Comparison of ENCODE assay signal across 18 cellular contexts in the genomic region with DNA sequence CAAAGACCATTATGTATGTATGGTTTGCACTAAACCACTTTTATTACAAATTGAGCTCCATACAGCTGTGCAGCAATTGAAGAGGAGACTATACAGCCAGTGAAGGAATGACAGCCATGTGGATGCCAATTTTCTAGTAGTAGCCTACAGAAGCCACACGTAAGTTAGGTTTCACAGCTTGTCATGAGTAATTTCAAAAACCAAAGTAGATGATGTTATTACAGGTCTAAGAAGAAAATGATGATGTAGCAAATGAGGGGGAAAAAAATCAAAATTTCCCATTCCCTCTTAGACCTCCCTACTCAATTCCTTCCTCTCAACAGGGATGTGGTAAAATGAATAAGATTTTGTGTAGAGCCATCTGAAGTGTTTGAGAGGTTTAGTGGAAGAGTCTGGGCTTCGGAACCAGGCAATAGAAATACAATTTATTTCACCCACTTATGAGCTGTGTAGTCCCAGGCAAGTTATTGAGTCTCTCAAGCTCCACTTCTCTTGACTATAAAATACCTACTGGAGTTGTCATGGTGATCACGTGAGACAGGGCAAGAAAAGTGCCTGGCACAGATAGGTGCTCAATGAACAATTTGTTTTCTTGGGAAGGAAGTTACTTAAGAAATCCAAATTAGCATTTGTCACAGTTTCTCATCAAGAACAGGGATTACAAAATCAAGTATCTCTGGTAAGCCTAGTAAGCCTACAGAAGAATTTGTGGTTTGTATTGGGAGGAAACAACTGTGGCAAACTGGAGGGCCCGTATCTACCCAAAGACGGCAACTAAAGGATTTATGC. TPM values are rescaled to one million over a fixed set of nuclear protein-coding genes. Genes with fewer than 3 reads are reported as not detected.
DNase-seq lines count a peak whose midpoint lies in the region; ATAC-seq and TF ChIP-seq lines count a peak whose summit lies in the region.
"Had no signal": no experiment of that assay in that cellular context is flagged by ENCODE, and none has a peak within 500 bp of the region (broad histone marks: within the 10 kb centered on the region; RNA-seq: fewer than 3 reads in every experiment).

No MANE protein-coding gene starts in this region.

- H3K27me3 ChIP-seq in upper lobe of left lung = no peaks in the 10 kb centered on the region
- no peaks in the 10 kb centered on the region for H3K27me3 ChIP-seq in Karpas-422 (ENCODE audit: low read length)

- H3K9ac ChIP-seq in Karpas-422 (ENCODE audit: low read length) = no peak overlapping the region
- H3K9ac ChIP-seq: GM23248 had no signal

- no peaks in the 10 kb centered on the region for H3K36me3 ChIP-seq in upper lobe of left lung
- no peaks in the 10 kb centered on the region for H3K36me3 ChIP-seq in Karpas-422 (ENCODE audit: insufficient read depth, low read length)

- no peaks in the 10 kb centered on the region for H3K27me3 Mint-ChIP-seq in activated naive CD8-positive, alpha-beta T cell treated with anti-CD3 and anti-CD28 coated beads, Interleukin-2, amount 50 U/mL, for 24 hours
- no peaks in the 10 kb centered on the region for H3K27me3 Mint-ChIP-seq in activated naive CD8-positive, alpha-beta T cell treated with anti-CD3 and anti-CD28 coated beads for 36 hours
- peaks cover 2 to 6% (median 4%) of the 10 kb centered on the region in 3 donors for H3K27me3 Mint-ChIP-seq in immature natural killer cell (ENCODE audit: low read depth in 3 of 3)
- no peaks in the 10 kb centered on the region for H3K27me3 Mint-ChIP-seq in naive thymus-derived CD8-positive, alpha-beta T cell

- H3K36me3 Mint-ChIP-seq in activated naive CD8-positive, alpha-beta T cell treated with anti-CD3 and anti-CD28 coated beads, Interleukin-2, amount 50 U/mL, for 24 hours (ENCODE audit: low read depth) = no peaks in the 10 kb centered on the region
- H3K36me3 Mint-ChIP-seq in activated naive CD8-positive, alpha-beta T cell treated with anti-CD3 and anti-CD28 coated beads for 36 hours = no peaks in the 10 kb centered on the region
- H3K36me3 Mint-ChIP-seq in immature natural killer cell = no peaks in the 10 kb centered on the region
- no peaks in the 10 kb centered on the region for H3K36me3 Mint-ChIP-seq in naive thymus-derived CD8-positive, alpha-beta T cell

- ATAC-seq in activated naive CD8-positive, alpha-beta T cell treated with anti-CD3 and anti-CD28 coated beads, Interleukin-2, amount 50 U/mL, for 24 hours = peak; percentile 34
- ATAC-seq in upper lobe of left lung (ENCODE audit: low FRiP score in 2 of 2) = peak; percentile 35 to 42
- ATAC-seq in naive thymus-derived CD8-positive, alpha-beta T cell = no peak
- ATAC-seq: left lobe of liver had no signal

- H2AFZ ChIP-seq in Karpas-422 (ENCODE audit: low read length) = no peak overlapping the region
- H2AFZ ChIP-seq: GM23248 had no signal

- H3K27ac Mint-ChIP-seq in activated naive CD8-positive, alpha-beta T cell treated with anti-CD3 and anti-CD28 coated beads, Interleukin-2, amount 50 U/mL, for 24 hours = peak overlapping the region; percentile 24
- H3K27ac Mint-ChIP-seq in activated naive CD8-positive, alpha-beta T cell treated with anti-CD3 and anti-CD28 coated beads for 36 hours = no peak overlapping the region
- H3K27ac Mint-ChIP-seq in immature natural killer cell = peak overlapping the region in 5 of 6 donors; percentile 12 to 93 (median 77)
- peak overlapping the region in 1 of 10 donors; percentile 23 for H3K27ac Mint-ChIP-seq in naive thymus-derived CD8-positive, alpha-beta T cell
- H3K27ac Mint-ChIP-seq: activated T-helper 2 cell treated with anti-CD3 and anti-CD28 coated beads, Interferon-gamma antibody, Interleukin-2, Interleukin-4, amounts not matched to agents 10 μg/mL and 5 μg/mL and 100 μg/mL, durations not matched to agents 14 hours and 24 hours and 36 hours; T-helper 1 cell treated with Interleukin-12 subunit alpha and Interleukin-12 subunit beta and Interleukin-4 antibody, amounts not matched to agents 30 μg/mL and 1 μg/mL, for 36 hours had no signal

- H3K4me1 ChIP-seq in upper lobe of left lung (peaks cover 36 to 59% (median 43%) of the 10 kb centered on the region in 4 donors), Karpas-422 (ENCODE audit: low read length) (no peaks in the 10 kb centered on the region)

- POLR2A ChIA-PET in naive thymus-derived CD8-positive, alpha-beta T cell (lab: Charles Lee) = interaction anchor here (0.9 kb wide), 1 partner anchor 11 kb away, joined by 3 read pairs; no protein-coding TSS in a partner anchor

- H3K9me3 ChIP-seq in upper lobe of left lung (no peaks in the 10 kb centered on the region), Karpas-422 (ENCODE audit: low read length) (no peaks in the 10 kb centered on the region)

- H3K4me3 ChIP-seq in upper lobe of left lung = no peak overlapping the region
- no peak overlapping the region for H3K4me3 ChIP-seq in Karpas-422 (ENCODE audit: low read length)
- H3K4me3 ChIP-seq: GM23248 had no signal

- peaks cover 80% of the 10 kb centered on the region for H3K4me1 Mint-ChIP-seq in activated naive CD8-positive, alpha-beta T cell treated with anti-CD3 and anti-CD28 coated beads, Interleukin-2, amount 50 U/mL, for 24 hours
- H3K4me1 Mint-ChIP-seq in activated naive CD8-positive, alpha-beta T cell treated with anti-CD3 and anti-CD28 coated beads for 36 hours = peaks cover 60% of the 10 kb centered on the region
- peaks cover 49 to 57% of the 10 kb centered on the region in 2 donors for H3K4me1 Mint-ChIP-seq in immature natural killer cell
- peaks cover 15 to 83% (median 53%) of the 10 kb centered on the region in 4 donors for H3K4me1 Mint-ChIP-seq in naive thymus-derived CD8-positive, alpha-beta T cell

- TF ChIP-seq CTCF in upper lobe of left lung (IDR thresholded peaks at IDR 0.05) = no peak

- WGBS in upper lobe of left lung, 2 donors = 37 to 56% methylated on average over 5 of the region's 5 CpGs

- no peaks in the 10 kb centered on the region for H3K79me2 ChIP-seq in Karpas-422 (ENCODE audit: low read length)

- no peaks in the 10 kb centered on the region for H3K9me3 Mint-ChIP-seq in activated naive CD8-positive, alpha-beta T cell treated with anti-CD3 and anti-CD28 coated beads, Interleukin-2, amount 50 U/mL, for 24 hours
- H3K9me3 Mint-ChIP-seq in activated naive CD8-positive, alpha-beta T cell treated with anti-CD3 and anti-CD28 coated beads for 36 hours = no peaks in the 10 kb centered on the region
- no peaks in the 10 kb centered on the region for H3K9me3 Mint-ChIP-seq in immature natural killer cell
- H3K9me3 Mint-ChIP-seq in naive thymus-derived CD8-positive, alpha-beta T cell = no peaks in the 10 kb centered on the region
- H3K9me3 Mint-ChIP-seq: activated T-helper 2 cell treated with anti-CD3 and anti-CD28 coated beads, Interferon-gamma antibody, Interleukin-2, Interleukin-4, amounts not matched to agents 10 μg/mL and 5 μg/mL and 100 μg/mL, durations not matched to agents 14 hours and 24 hours and 36 hours; T-helper 1 cell treated with Interleukin-12 subunit alpha and Interleukin-12 subunit beta and Interleukin-4 antibody, amounts not matched to agents 30 μg/mL and 1 μg/mL, for 36 hours had no signal

- H3K27ac ChIP-seq in upper lobe of left lung (peak overlapping the region; percentile 12 to 72 (median 56)), Karpas-422 (ENCODE audit: low read length) (no peak overlapping the region)
- H3K27ac ChIP-seq: GM23248 had no signal

- no peaks in the 10 kb centered on the region for H3K9me2 ChIP-seq in Karpas-422 (replicated peaks; ENCODE audit: insufficient read depth, low read length)

- peak in 1 of 4 donors; percentile 35 for TF ChIP-seq EP300 in upper lobe of left lung (IDR thresholded peaks at IDR 0.05)

- no peaks in the 10 kb centered on the region for H4K20me1 ChIP-seq in Karpas-422 (ENCODE audit: insufficient read depth, low read depth, low read length)

- DNase-seq in activated naive CD8-positive, alpha-beta T cell treated with anti-CD3 and anti-CD28 coated beads, Interleukin-2, amount 50 U/mL, for 24 hours = no peak
- no peak for DNase-seq in activated naive CD8-positive, alpha-beta T cell treated with anti-CD3 and anti-CD28 coated beads for 36 hours
- DNase-seq in NOMO-1 treated with dmso at 0.1 percent for 144 hours (lab: John Stamatoyannopoulos, UW; ENCODE audit: unreplicated experiment) (peak; percentile 51), immature natural killer cell (no peak), upper lobe of left lung (peak in 1 of 2 donors; percentile 42), Karpas-422 (no peak), SK-N-DZ (ENCODE audit: low spot score) (no peak)
- DNase-seq in naive thymus-derived CD8-positive, alpha-beta T cell = no peak
- DNase-seq: activated CD8-positive, alpha-beta memory T cell treated with anti-CD3 and anti-CD28 coated beads for 24 hours; amniotic stem cell; central memory CD4-positive, alpha-beta T cell; effector memory CD4-positive, alpha-beta T cell; GM23248; NCI-H69 had no signal

- no peak overlapping the region for H3K4me2 ChIP-seq in Karpas-422 (ENCODE audit: low read depth, low read length, poor library complexity, severe bottlenecking)

- peak in 1 of 4 donors; percentile 59 for TF ChIP-seq POLR2A in upper lobe of left lung (IDR thresholded peaks at IDR 0.05)

- H3K4me3 Mint-ChIP-seq in activated naive CD8-positive, alpha-beta T cell treated with anti-CD3 and anti-CD28 coated beads, Interleukin-2, amount 50 U/mL, for 24 hours = no peak overlapping the region
- H3K4me3 Mint-ChIP-seq in activated naive CD8-positive, alpha-beta T cell treated with anti-CD3 and anti-CD28 coated beads for 36 hours = no peak overlapping the region
- H3K4me3 Mint-ChIP-seq in immature natural killer cell = peak overlapping the region in 4 of 5 donors; percentile 11 to 64 (median 26)
- no peak overlapping the region for H3K4me3 Mint-ChIP-seq in naive thymus-derived CD8-positive, alpha-beta T cell
- H3K4me3 Mint-ChIP-seq: T-helper 1 cell treated with Interleukin-12 subunit alpha and Interleukin-12 subunit beta and Interleukin-4 antibody, amounts not matched to agents 30 μg/mL and 1 μg/mL, for 36 hours had no signal

RNA-seq across cellular contexts. Expression of gene RASGEF1B, which starts 37.3 kb away (rescaled TPM):
- total RNA-seq in activated naive CD8-positive, alpha-beta T cell treated with anti-CD3 and anti-CD28 coated beads for 36 hours = 1 to 10 TPM; 6.7 to 6.9 TPM
- 10 to 100 TPM in 1 of 3 donors, 1 to 10 TPM in 2; 5.9 to 11.2 (median 7.3) TPM for polyA plus RNA-seq in immature natural killer cell
- 10 to 100 TPM; 45.7 to 81.2 (median 71.4) TPM for total RNA-seq in upper lobe of left lung
- total RNA-seq in naive thymus-derived CD8-positive, alpha-beta T cell = 10 to 100 TPM; 13.6 to 14.7 TPM
- polyA plus RNA-seq in naive thymus-derived CD8-positive, alpha-beta T cell = 10 to 100 TPM in 1 of 3 donors, 1 to 10 TPM in 2; 6.4 to 13.7 (median 8.9) TPM
- total RNA-seq in Karpas-422 (2014; rRNA removed; shearing (Covaris generic); ENCODE audit: low replicate concordance) = 1.2 and 1.6 TPM in 2 replicates
- polyA plus RNA-seq in SK-N-DZ (2014; cell fraction: cytosol; rRNA removed) = not detected in 2 replicates
- polyA plus RNA-seq in SK-N-DZ (2014; cell fraction: nucleus; rRNA removed) = not detected in 2 replicates
- total RNA-seq: GM23248, RPMI7951 had no signal

Comparison
In these comparisons a context has a peak if more than half of its experiments do, and no peak if none do; other contexts are left out.
1. ATAC-seq: peak in activated naive CD8-positive, alpha-beta T cell treated with anti-CD3 and anti-CD28 coated beads, Interleukin-2, amount 50 U/mL, for 24 hours (single experiment) and upper lobe of left lung (2 of 2); none in naive thymus-derived CD8-positive, alpha-beta T cell (0 of 2).
2. H3K4me3 Mint-ChIP-seq: peak in immature natural killer cell (4 of 5); none in activated naive CD8-positive, alpha-beta T cell treated with anti-CD3 and anti-CD28 coated beads, Interleukin-2, amount 50 U/mL, for 24 hours (single experiment), activated naive CD8-positive, alpha-beta T cell treated with anti-CD3 and anti-CD28 coated beads for 36 hours (single experiment) and naive thymus-derived CD8-positive, alpha-beta T cell (0 of 10).